ENCODE assay signal across 36 cellular contexts in the genomic region with DNA sequence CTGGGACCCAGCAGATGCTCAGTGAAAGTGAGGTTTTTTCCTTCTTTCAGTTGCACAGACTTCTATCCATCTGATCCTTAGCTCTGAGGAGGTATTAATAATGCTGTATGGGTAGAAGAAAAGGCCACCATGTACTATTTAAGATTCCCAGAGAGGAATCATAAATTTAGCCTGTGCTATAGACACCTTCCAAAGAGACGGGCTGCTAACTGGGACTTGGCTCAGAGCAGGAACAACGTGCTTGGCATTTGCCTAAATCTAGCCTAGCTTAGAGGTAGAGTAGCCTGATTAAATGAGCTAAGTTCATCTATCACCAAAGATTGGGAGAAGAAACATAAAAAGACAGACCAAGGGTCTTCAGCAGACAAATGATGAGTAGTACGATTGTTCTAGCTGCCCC.
"Had no signal": no experiment of that assay in that cellular context is flagged by ENCODE, and none has a peak within 500 bp of the region (broad histone marks: within the 10 kb centered on the region; RNA-seq: fewer than 3 reads in every experiment).

No MANE protein-coding gene starts in this region.

- DNase-seq: Karpas-422, Kasumi-1, KBM-7, KG1, MG63, MM.1S, MV-4-11, NCI-H1048, NCI-H1092, NCI-H1092 treated with DMSO at 0.1 percent for 48 hours, NCI-H1105, NCI-H1105 treated with DMSO at 0.1 percent for 48 hours, NCI-H1417, NCI-H1417 treated with DMSO at 0.1 percent for 48 hours, NCI-H1436, NCI-H1436 treated with DMSO at 0.1 percent for 48 hours, NCI-H146, NCI-H1694, NCI-H1694 treated with DMSO at 0.1 percent for 48 hours, NCI-H187, NCI-H187 treated with DMSO at 0.1 percent for 48 hours, NCI-H1930, NCI-H2029, NCI-H2029 treated with DMSO at 0.1 percent for 48 hours, NCI-H2081, NCI-H2081 treated with DMSO at 0.1 percent for 48 hours, NCI-H2107, NCI-H2171, NCI-H2171 treated with DMSO at 0.1 percent for 48 hours, NCI-H2227 treated with DMSO at 0.1 percent for 48 hours, NCI-H226, NCI-H345, NCI-H446, NCI-H446 treated with DMSO at 0.1 percent for 48 hours, NCI-H510A had no signal

- H3K27ac ChIP-seq: KMS-11 had no signal
